ENCODE assay signal across 1 cellular context in the genomic region with DNA sequence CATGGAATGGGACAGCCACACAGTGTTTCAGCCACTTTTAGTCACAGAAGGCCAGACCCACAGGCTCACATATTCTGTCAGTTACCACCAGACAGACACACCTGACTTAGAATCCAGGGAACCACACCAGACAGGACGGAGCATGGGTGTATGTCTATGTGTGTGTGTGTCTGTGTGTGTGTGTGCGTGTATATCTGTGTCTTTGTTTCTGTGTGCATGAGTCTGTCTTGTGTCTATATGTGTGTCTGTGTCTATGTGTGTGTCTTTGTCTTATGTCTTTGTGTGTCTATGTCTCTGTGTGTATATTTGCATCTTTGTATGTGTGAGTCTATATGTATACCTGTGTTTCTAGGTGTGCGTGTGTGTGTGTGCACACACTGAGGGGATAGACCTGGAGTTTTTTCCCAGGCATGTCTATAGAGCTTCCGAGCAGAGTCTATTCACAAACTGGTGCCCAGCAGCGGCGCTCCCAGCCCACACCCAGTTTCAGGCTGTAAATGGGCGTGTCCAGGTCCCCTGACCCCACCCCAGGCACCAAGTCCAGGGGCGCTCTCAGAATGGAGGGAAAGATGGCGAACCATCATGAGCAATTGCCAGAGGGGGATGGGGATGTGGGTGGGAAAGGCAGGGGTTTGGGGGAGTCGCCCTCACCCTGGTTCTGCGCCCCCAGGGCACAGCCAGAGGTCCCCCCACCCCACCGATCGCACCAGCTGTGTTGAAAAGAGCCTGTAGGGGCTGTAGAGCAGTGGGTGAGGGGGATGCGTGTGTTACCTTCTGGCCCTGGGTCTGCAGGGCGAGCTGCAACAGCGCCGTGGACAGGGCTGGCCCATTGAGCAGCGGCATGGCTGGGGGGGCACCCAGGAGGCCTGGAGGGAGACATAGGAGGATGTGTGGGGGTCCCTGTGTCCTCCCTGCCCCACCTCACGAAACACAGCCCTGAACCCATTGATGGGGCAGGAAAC.
TF ChIP-seq lines count a peak whose summit lies in the region.

No MANE protein-coding gene starts in this region.

TF ChIP-seq in SK-N-SH treated with all-trans-retinoic acid at 6 μM for 48 hours, 23 proteins besides CTCF, POLR2A, EP300 and RAD21 (continued from another document):
- TF ChIP-seq ESRRG (CRISPR knock-in tag; IDR thresholded peaks at IDR 0.05) (no peak), CSDC2 (CRISPR knock-in tag; IDR thresholded peaks at IDR 0.05) (no peak), ARNTL (CRISPR knock-in tag; IDR thresholded peaks at IDR 0.05; ENCODE audit: borderline replicate concordance, low read depth) (no peak), ZFP30 (CRISPR knock-in tag; IDR thresholded peaks at IDR 0.05) (no peak)
